Comparison of ENCODE assay signal across 8 cellular contexts in genomic region chr18:26307161-26307773, GRCh38.
DNase-seq lines count a peak whose midpoint lies in the region; ATAC-seq and TF ChIP-seq lines count a peak whose summit lies in the region.

No MANE protein-coding gene starts in this region.

- H3K27ac ChIP-seq in right atrium auricular region (no peak overlapping the region), stomach (no peak overlapping the region)

- peaks cover 2% of the 10 kb centered on the region for H3K4me1 Mint-ChIP-seq in activated naive CD8-positive, alpha-beta T cell treated with anti-CD3 and anti-CD28 coated beads, Interleukin-2, amount 10 ng/mL, durations not matched to agents 7 days and 5 days
- H3K4me1 Mint-ChIP-seq in activated naive CD8-positive, alpha-beta T cell treated with anti-CD3 and anti-CD28 coated beads for 36 hours = no peaks in the 10 kb centered on the region
- H3K4me1 Mint-ChIP-seq in activated CD8-positive, alpha-beta T cell treated with anti-CD3 and anti-CD28 coated beads for 36 hours (ENCODE audit: low read depth) = peaks cover 2% of the 10 kb centered on the region

- 43 to 51% (median 46%) methylated on average over 3 of the region's 3 CpGs for WGBS in stomach, 5 donors

- H3K4me3 ChIP-seq in right atrium auricular region (no peak overlapping the region), stomach (no peak overlapping the region)

- CTCF ChIA-PET in activated CD8-positive, alpha-beta T cell treated with anti-CD3 and anti-CD28 coated beads for 36 hours (lab: Charles Lee) = interaction anchor here (0.6 to 1.5 kb wide), 7 partner anchors 10 to 77 kb away, joined by 3 to 8 read pairs (median 3); no protein-coding TSS in a partner anchor

- H3K27ac Mint-ChIP-seq in activated naive CD8-positive, alpha-beta T cell treated with anti-CD3 and anti-CD28 coated beads, Interleukin-2, amount 10 ng/mL, durations not matched to agents 7 days and 5 days = no peak overlapping the region
- no peak overlapping the region for H3K27ac Mint-ChIP-seq in activated naive CD8-positive, alpha-beta T cell treated with anti-CD3 and anti-CD28 coated beads for 36 hours
- no peak overlapping the region for H3K27ac Mint-ChIP-seq in activated CD8-positive, alpha-beta T cell treated with anti-CD3 and anti-CD28 coated beads for 36 hours

- peak; percentile 57 for TF ChIP-seq CTCF in activated CD8-positive, alpha-beta T cell treated with anti-CD3 and anti-CD28 coated beads for 36 hours (IDR thresholded peaks at IDR 0.05)
- TF ChIP-seq CTCF in right atrium auricular region (IDR thresholded peaks at IDR 0.05) = peak; percentile 25 to 70
- TF ChIP-seq CTCF in stomach (IDR thresholded peaks at IDR 0.05) = peak in 5 of 7 experiments; percentile 23 to 55 (median 35)

- ATAC-seq in activated naive CD8-positive, alpha-beta T cell treated with anti-CD3 and anti-CD28 coated beads, Interleukin-2, amount 10 ng/mL, durations not matched to agents 7 days and 5 days (ENCODE audit: low read depth) = peak; percentile 39
- peak; percentile 73 for ATAC-seq in HG02852 (IDR thresholded peaks at IDR 0.05; ENCODE audit: unreplicated experiment)
- ATAC-seq in activated CD8-positive, alpha-beta T cell treated with anti-CD3 and anti-CD28 coated beads for 36 hours = no peak

- H3K27me3 Mint-ChIP-seq in activated naive CD8-positive, alpha-beta T cell treated with anti-CD3 and anti-CD28 coated beads, Interleukin-2, amount 10 ng/mL, durations not matched to agents 7 days and 5 days = no peaks in the 10 kb centered on the region
- H3K27me3 Mint-ChIP-seq in activated naive CD8-positive, alpha-beta T cell treated with anti-CD3 and anti-CD28 coated beads for 36 hours = no peaks in the 10 kb centered on the region
- H3K27me3 Mint-ChIP-seq in activated CD8-positive, alpha-beta T cell treated with anti-CD3 and anti-CD28 coated beads for 36 hours = no peaks in the 10 kb centered on the region

- no peaks in the 10 kb centered on the region for H3K9me3 ChIP-seq in right atrium auricular region
- H3K9me3 ChIP-seq in stomach = no peaks in the 10 kb centered on the region

- H3K9me3 Mint-ChIP-seq in activated naive CD8-positive, alpha-beta T cell treated with anti-CD3 and anti-CD28 coated beads, Interleukin-2, amount 10 ng/mL, durations not matched to agents 7 days and 5 days = no peaks in the 10 kb centered on the region
- peaks cover 3% of the 10 kb centered on the region for H3K9me3 Mint-ChIP-seq in activated naive CD8-positive, alpha-beta T cell treated with anti-CD3 and anti-CD28 coated beads for 36 hours
- H3K9me3 Mint-ChIP-seq in activated CD8-positive, alpha-beta T cell treated with anti-CD3 and anti-CD28 coated beads for 36 hours = peaks cover 4% of the 10 kb centered on the region

- DNase-seq in activated naive CD8-positive, alpha-beta T cell treated with anti-CD3 and anti-CD28 coated beads, Interleukin-2, amount 10 ng/mL, durations not matched to agents 7 days and 5 days = no peak
- no peak for DNase-seq in activated naive CD8-positive, alpha-beta T cell treated with anti-CD3 and anti-CD28 coated beads for 36 hours
- DNase-seq in NCI-H2029 treated with DMSO at 0.1 percent for 48 hours (lab: John Stamatoyannopoulos, UW) = peak; percentile 18
- peak; percentile 32 for DNase-seq in activated CD8-positive, alpha-beta T cell treated with anti-CD3 and anti-CD28 coated beads for 36 hours
- no peak for DNase-seq in right atrium auricular region (ENCODE audit: low spot score)
- DNase-seq in stomach = no peak
- DNase-seq in SHP77 treated with DMSO at 0.1 percent for 48 hours (lab: John Stamatoyannopoulos, UW) = no peak

- no peak for TF ChIP-seq EP300 in stomach (IDR thresholded peaks at IDR 0.05)

- no peaks in the 10 kb centered on the region for H3K27me3 ChIP-seq in right atrium auricular region
- no peaks in the 10 kb centered on the region for H3K27me3 ChIP-seq in stomach

- TF ChIP-seq POLR2A in stomach (IDR thresholded peaks at IDR 0.05) = no peak

- intact Hi-C loops in activated CD8-positive, alpha-beta T cell treated with anti-CD3 and anti-CD28 coated beads for 36 hours (cut with micrococcal nuclease) = loop anchor here (10.0 kb wide), 1 partner anchor 58 kb away; no protein-coding TSS in a partner anchor
- intact Hi-C loops in stomach (cut with DNase I; ENCODE audit: low total_unique reads) = no loop called here

- H3K36me3 ChIP-seq in right atrium auricular region (no peaks in the 10 kb centered on the region), stomach (no peaks in the 10 kb centered on the region)

- peaks cover 11% of the 10 kb centered on the region for H3K36me3 Mint-ChIP-seq in activated naive CD8-positive, alpha-beta T cell treated with anti-CD3 and anti-CD28 coated beads, Interleukin-2, amount 10 ng/mL, durations not matched to agents 7 days and 5 days
- peaks cover 13% of the 10 kb centered on the region for H3K36me3 Mint-ChIP-seq in activated naive CD8-positive, alpha-beta T cell treated with anti-CD3 and anti-CD28 coated beads for 36 hours
- peaks cover 6% of the 10 kb centered on the region for H3K36me3 Mint-ChIP-seq in activated CD8-positive, alpha-beta T cell treated with anti-CD3 and anti-CD28 coated beads for 36 hours (ENCODE audit: low read depth)

- POLR2A ChIA-PET in activated naive CD8-positive, alpha-beta T cell treated with anti-CD3 and anti-CD28 coated beads, Interleukin-2, amount 10 ng/mL, durations not matched to agents 7 days and 5 days (lab: Charles Lee) = no interaction called here
- POLR2A ChIA-PET in activated CD8-positive, alpha-beta T cell treated with anti-CD3 and anti-CD28 coated beads for 36 hours (lab: Charles Lee) = no interaction called here

- no peak overlapping the region for H3K4me3 Mint-ChIP-seq in activated naive CD8-positive, alpha-beta T cell treated with anti-CD3 and anti-CD28 coated beads, Interleukin-2, amount 10 ng/mL, durations not matched to agents 7 days and 5 days
- no peak overlapping the region for H3K4me3 Mint-ChIP-seq in activated naive CD8-positive, alpha-beta T cell treated with anti-CD3 and anti-CD28 coated beads for 36 hours
- H3K4me3 Mint-ChIP-seq in activated CD8-positive, alpha-beta T cell treated with anti-CD3 and anti-CD28 coated beads for 36 hours = no peak overlapping the region

- H3K4me1 ChIP-seq in right atrium auricular region (no peaks in the 10 kb centered on the region), stomach (no peaks in the 10 kb centered on the region)

Comparison
In these comparisons a context has a peak if more than half of its experiments do, and no peak if none do; other contexts are left out.
1. DNase-seq: peak in NCI-H2029 treated with DMSO at 0.1 percent for 48 hours (single experiment) and activated CD8-positive, alpha-beta T cell treated with anti-CD3 and anti-CD28 coated beads for 36 hours (single experiment); none in activated naive CD8-positive, alpha-beta T cell treated with anti-CD3 and anti-CD28 coated beads, Interleukin-2, amount 10 ng/mL, durations not matched to agents 7 days and 5 days (single experiment), activated naive CD8-positive, alpha-beta T cell treated with anti-CD3 and anti-CD28 coated beads for 36 hours (single experiment), right atrium auricular region (single experiment), stomach (single experiment) and SHP77 treated with DMSO at 0.1 percent for 48 hours (single experiment).
2. Peak in every context shown above with its lines, with median percentiles within 50 percentile points of each other: CTCF ChIP-seq.